In the genomic region with DNA sequence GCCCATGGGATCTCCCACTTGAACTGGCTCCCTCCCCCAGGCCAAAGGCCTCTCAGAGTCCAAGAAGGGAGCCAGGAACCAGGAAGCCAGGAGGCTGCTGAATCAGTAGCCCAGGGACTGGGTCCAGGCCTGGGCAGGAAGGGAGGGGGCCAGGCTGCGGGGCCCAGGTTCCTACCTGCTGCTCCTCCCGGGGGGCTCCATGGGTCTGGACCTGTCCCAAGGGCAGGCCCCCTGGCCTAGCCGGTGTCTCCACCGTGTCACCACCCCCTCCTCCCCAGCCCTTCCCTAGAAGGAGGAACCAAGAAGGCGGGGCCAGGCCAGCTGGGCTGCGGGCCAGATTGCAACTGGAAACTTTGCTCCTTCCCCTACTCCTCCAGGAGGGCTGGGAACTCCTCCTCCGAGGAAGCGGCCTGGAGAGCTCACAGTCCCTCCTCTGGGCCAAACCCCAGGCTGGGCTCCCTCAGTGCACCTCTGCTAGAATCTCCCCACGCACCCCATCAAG, we compare ENCODE assay signal across 8 cellular contexts. TPM values are rescaled to one million over a fixed set of nuclear protein-coding genes. Genes with fewer than 3 reads are reported as not detected.
DNase-seq lines count a peak whose midpoint lies in the region; ATAC-seq and TF ChIP-seq lines count a peak whose summit lies in the region.

A gene (minus strand): TSS at position 264 of the 502 bp plus-strand sequence.

- TF ChIP-seq CTCF in epithelial cell of proximal tubule (conservative IDR thresholded peaks at IDR 0.05; ENCODE audit: low read depth, low read length) = no peak

- no peaks in the 10 kb centered on the region for H3K36me3 Mint-ChIP-seq in T-cell

- peak within 1 kb of the TSS in 1 of 3 donors; percentile 28 for H3K4me3 Mint-ChIP-seq in T-cell

- in situ Hi-C loops in SK-MEL-5 (cut with HindIII; ENCODE audit: low pct_unique_long_range_greater_than_20kb, low sequenced_read_pairs) = no loop called here

- H3K9me3 Mint-ChIP-seq in T-cell = no peaks in the 10 kb centered on the region

- H3K4me1 Mint-ChIP-seq in T-cell = peaks cover 13 to 24% (median 17%) of the 10 kb centered on the region in 3 donors

- no peak for ATAC-seq in T-cell (replicated peaks in 1 of 4)
- no peak for ATAC-seq in GM21515 (IDR thresholded peaks at IDR 0.05; ENCODE audit: unreplicated experiment)
- ATAC-seq in HG03097 (IDR thresholded peaks at IDR 0.05; ENCODE audit: low FRiP score, unreplicated experiment) = no peak
- no peak for ATAC-seq in HG02678 (IDR thresholded peaks at IDR 0.05; ENCODE audit: unreplicated experiment)

- H3K27ac Mint-ChIP-seq in T-cell = no peak within 1 kb of the TSS

- DNase-seq in HEK293T (ENCODE audit: extremely low spot score) (peak; percentile 77), SK-MEL-5 (ENCODE audit: low read depth, low spot score) (peak; percentile 73), epithelial cell of proximal tubule (ENCODE audit: low read depth) (no peak), mucosa of gallbladder (ENCODE audit: low spot score) (peak; percentile 87), T-cell (no peak)

- CTCF ChIA-PET in HEK293T (lab: Yijun Ruan, JAX) = interaction anchor here (1.0 to 2.0 kb wide), 4 partner anchors 12 to 200 kb away, joined by 3 to 5 read pairs (median 4); no protein-coding TSS in a partner anchor
- CTCF ChIA-PET in T-cell (lab: Charles Lee) = no interaction called here

- peak within 1 kb of the TSS; percentile 61 for H3K4me3 ChIP-seq in epithelial cell of proximal tubule (ENCODE audit: low read depth, low read length)

- POLR2A ChIA-PET in HEK293T (lab: Yijun Ruan, JAX) = interaction anchor here (0.5 to 1.6 kb wide), 10 partner anchors 8 to 209 kb away, joined by 3 to 13 read pairs (median 3); a partner anchor contains a TSS
- POLR2A ChIA-PET in T-cell (lab: Charles Lee) = no interaction called here

- H3K27me3 Mint-ChIP-seq in T-cell = peaks cover 2 to 22% of the 10 kb centered on the region in 2 donors

TF ChIP-seq in HEK293T, 16 proteins besides CTCF, POLR2A, EP300 and RAD21:
- peak; percentile 80; the same call in 1 of the 2 replicates for TF ChIP-seq HDGF (IDR thresholded peaks at IDR 0.05; ENCODE audit: borderline replicate concordance)
- no peak for TF ChIP-seq NFRKB (IDR thresholded peaks at IDR 0.05)
- TF ChIP-seq, protein P1, sequence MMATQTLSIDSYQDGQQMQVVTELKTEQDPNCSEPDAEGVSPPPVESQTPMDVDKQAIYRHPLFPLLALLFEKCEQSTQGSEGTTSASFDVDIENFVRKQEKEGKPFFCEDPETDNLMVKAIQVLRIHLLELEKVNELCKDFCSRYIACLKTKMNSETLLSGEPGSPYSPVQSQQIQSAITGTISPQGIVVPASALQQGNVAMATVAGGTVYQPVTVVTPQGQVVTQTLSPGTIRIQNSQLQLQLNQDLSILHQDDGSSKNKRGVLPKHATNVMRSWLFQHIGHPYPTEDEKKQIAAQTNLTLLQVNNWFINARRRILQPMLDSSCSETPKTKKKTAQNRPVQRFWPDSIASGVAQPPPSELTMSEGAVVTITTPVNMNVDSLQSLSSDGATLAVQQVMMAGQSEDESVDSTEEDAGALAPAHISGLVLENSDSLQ (IDR thresholded peaks at IDR 0.05) = no peak
TF ChIP-seq in HEK293T: peak in this region for 1.

RNA-seq across cellular contexts. Expression of the gene that starts here (rescaled TPM):
- total RNA-seq in SK-MEL-5 (2014; rRNA removed; shearing (Covaris generic)) = 6.3 and 8.4 TPM in 2 replicates
- polyA plus RNA-seq in SK-MEL-5 (2015; cell fraction: cytosol; rRNA removed) = 13.0 and 16.9 TPM in 2 replicates
- polyA plus RNA-seq in SK-MEL-5 (2015; cell fraction: nucleus; rRNA removed) = 14.5 and 18.0 TPM in 2 replicates
- total RNA-seq in epithelial cell of proximal tubule (3.9 and 4.5 TPM in 2 replicates), mucosa of gallbladder (34.5 TPM), T-cell (1 to 10 TPM; 1.2 to 2.0 (median 1.4) TPM)

Comparison
In these comparisons a context has a peak if more than half of its experiments do, and no peak if none do; other contexts are left out.
1. DNase-seq: peak in HEK293T (single experiment), SK-MEL-5 (single experiment) and mucosa of gallbladder (single experiment); none in epithelial cell of proximal tubule (single experiment) and T-cell (0 of 34).